Comparison of ENCODE assay signal across 6 cellular contexts in genomic region chr6:169702640-169703246, GRCh38. TPM values are rescaled to one million over a fixed set of nuclear protein-coding genes. Genes with fewer than 3 reads are reported as not detected.
DNase-seq lines count a peak whose midpoint lies in the region; ATAC-seq and TF ChIP-seq lines count a peak whose summit lies in the region.

No MANE protein-coding gene starts in this region.

- peaks cover 35% of the 10 kb centered on the region for H3K4me1 ChIP-seq in GM23248 (ENCODE audit: insufficient read depth)
- peaks cover 10% of the 10 kb centered on the region for H3K4me1 ChIP-seq in ectodermal cell (ENCODE audit: control insufficient read depth, insufficient read depth, low read length)

- H3K4me3 ChIP-seq in GM23248 = peak overlapping the region; percentile 93
- H3K4me3 ChIP-seq in ectodermal cell (ENCODE audit: insufficient read depth, low read depth, low read length) = peak overlapping the region; percentile 88
- H3K4me3 ChIP-seq in retinal pigment epithelial cell (ENCODE audit: low read length) = peak overlapping the region; percentile 89

- peak overlapping the region; percentile 97 for H3K4me3 Mint-ChIP-seq in CD4-positive, alpha-beta T cell

- H3K79me2 ChIP-seq in GM23248 (ENCODE audit: insufficient read depth) = peaks cover 70% of the 10 kb centered on the region

- peaks cover 50% of the 10 kb centered on the region for H3K36me3 Mint-ChIP-seq in CD4-positive, alpha-beta T cell (ENCODE audit: low read depth)

- H3K9me3 ChIP-seq in CD4-positive, alpha-beta T cell (ENCODE audit: control insufficient read depth, low read length) = no peaks in the 10 kb centered on the region
- H3K9me3 ChIP-seq in GM23248 (ENCODE audit: low read depth) = no peaks in the 10 kb centered on the region
- H3K9me3 ChIP-seq in ectodermal cell (ENCODE audit: control insufficient read depth, low read length) = no peaks in the 10 kb centered on the region

- in situ Hi-C loops in GM23248 (cut with MboI) = no loop called here

- peak; percentile 37 for ATAC-seq in CD4-positive, alpha-beta T cell (ENCODE audit: poor library complexity)

- H3K9ac ChIP-seq in GM23248 = peak overlapping the region; percentile 96

- peak overlapping the region; percentile 97 for H3K4me2 ChIP-seq in GM23248 (ENCODE audit: unreplicated experiment)

- H3K4me1 Mint-ChIP-seq in CD4-positive, alpha-beta T cell (ENCODE audit: low read depth) = peaks cover 79% of the 10 kb centered on the region

- no peaks in the 10 kb centered on the region for H3K27me3 Mint-ChIP-seq in CD4-positive, alpha-beta T cell

- H3K9me3 Mint-ChIP-seq in CD4-positive, alpha-beta T cell = no peaks in the 10 kb centered on the region

- peak overlapping the region; percentile 87 for H3K27ac ChIP-seq in CD4-positive, alpha-beta T cell (ENCODE audit: low read depth, low read length)
- peak overlapping the region; percentile 84 for H3K27ac ChIP-seq in GM23248
- H3K27ac ChIP-seq in ectodermal cell (ENCODE audit: insufficient read depth, low read depth, low read length, poor library complexity, severe bottlenecking) = peak overlapping the region; percentile 78

- H3F3A ChIP-seq in GM23248 (ENCODE audit: insufficient read depth) = peaks cover 43% of the 10 kb centered on the region; the same call in 1 of the 2 replicates

- CTCF ChIA-PET in CD4-positive, alpha-beta T cell (lab: Charles Lee) = interaction anchor here (1.5 to 2.8 kb wide), 5 partner anchors 15 to 88 kb away, joined by 5 to 11 read pairs (median 6); partner anchors contain the start of genes DYNLT2 and ERMARD

- peaks cover 6% of the 10 kb centered on the region; the same call in 1 of the 2 replicates for H4K20me1 ChIP-seq in GM23248 (ENCODE audit: insufficient read depth)

- H3K36me3 ChIP-seq in GM23248 (ENCODE audit: low read depth) (peaks cover 15% of the 10 kb centered on the region; the same call in 1 of the 2 replicates), ectodermal cell (ENCODE audit: control insufficient read depth, insufficient read depth, low read length) (peaks cover 7% of the 10 kb centered on the region)

- peak; percentile 19 to 51 (median 32) for DNase-seq in CD4-positive, alpha-beta T cell
- peak; percentile 53 for DNase-seq in GM23248
- peak; percentile 49 for DNase-seq in RKO (ENCODE audit: low spot score)
- no peak for DNase-seq in retinal pigment epithelial cell (ENCODE audit: low read depth)
- no peak for DNase-seq in NCI-H2107 (lab: John Stamatoyannopoulos, UW)

- H3K27ac Mint-ChIP-seq in CD4-positive, alpha-beta T cell = peak overlapping the region; percentile 99

- POLR2A ChIA-PET in CD4-positive, alpha-beta T cell (lab: Charles Lee) = interaction anchor here (1.3 to 5.7 kb wide), 8 partner anchors 10 to 882 kb away, joined by 3 to 230 read pairs (median 16); partner anchors contain the start of genes DYNLT2, ERMARD, PDCD2 and PHF10

- no peaks in the 10 kb centered on the region for H3K9me2 ChIP-seq in GM23248 (ENCODE audit: insufficient read depth)

- no peak for TF ChIP-seq CTCF in CD4-positive, alpha-beta T cell (IDR thresholded peaks at IDR 0.05)
- no peak for TF ChIP-seq CTCF in retinal pigment epithelial cell (conservative IDR thresholded peaks at IDR 0.05; ENCODE audit: low read depth, low read length)

- 1% methylated on average over 39 to 40 of the region's 41 CpGs for WGBS in GM23248 (ENCODE audit: low coverage in 1 of 2, low lambda C conversion rate in 2 of 2, missing lambda C conversion rate in 2 of 2), 2 experiments
- WGBS in ectodermal cell, 2 experiments = 2 to 3% methylated on average over 41 of the region's 41 CpGs

- H2AFZ ChIP-seq in GM23248 = peak overlapping the region; percentile 96

- intact Hi-C loops in CD4-positive, alpha-beta T cell (cut with DNase I, micrococcal nuclease) = loop anchor here (1.0 to 5.0 kb wide), 8 partner anchors 20 to 851 kb away; partner anchors contain the start of genes DYNLT2 (in 1 of the 2), ERMARD (in 1 of the 2), FAM120B (in 1 of the 2) and PSMB1 (in 1 of the 2)

- H3K27me3 ChIP-seq in CD4-positive, alpha-beta T cell (ENCODE audit: control insufficient read depth, insufficient read depth, low read length) = no peaks in the 10 kb centered on the region
- no peaks in the 10 kb centered on the region for H3K27me3 ChIP-seq in GM23248 (replicated peaks; ENCODE audit: insufficient read depth)
- H3K27me3 ChIP-seq in ectodermal cell (ENCODE audit: control insufficient read depth, insufficient read depth, low read length, poor library complexity, severe bottlenecking) = no peaks in the 10 kb centered on the region

RNA-seq across cellular contexts. Expression of gene C6orf120, which starts 0.8 kb away (rescaled TPM):
- 10 to 100 TPM; 19.7 to 21.3 TPM for total RNA-seq in CD4-positive, alpha-beta T cell
- total RNA-seq in GM23248 (2014; rRNA removed; shearing (Covaris generic)) = 65.3 and 72.7 TPM in 2 replicates
- 38.7 and 39.4 TPM in 2 replicates for polyA plus RNA-seq in GM23248 (2016; fragmentation: Nextera tagmentation; extraction: Ambion mirVana)
- 39.9 TPM for polyA plus RNA-seq in ectodermal cell (2013, experiment 1 of 4)
- polyA plus RNA-seq in ectodermal cell (2013, experiment 2 of 4) = 45.8 TPM
- 39.6 TPM for polyA plus RNA-seq in ectodermal cell (2013, experiment 3 of 4)
- 45.3 TPM for polyA plus RNA-seq in ectodermal cell (2013, experiment 4 of 4)

RNA-seq across cellular contexts. Expression of gene WDR27, which starts 0.9 kb away (rescaled TPM):
- 10 to 100 TPM; 22.0 to 23.5 TPM for total RNA-seq in CD4-positive, alpha-beta T cell
- total RNA-seq in GM23248 (2014; rRNA removed; shearing (Covaris generic)) = 9.2 and 10.6 TPM in 2 replicates
- 5.4 and 9.3 TPM in 2 replicates for polyA plus RNA-seq in GM23248 (2016; fragmentation: Nextera tagmentation; extraction: Ambion mirVana)
- polyA plus RNA-seq in ectodermal cell (2013, experiment 1 of 4) = 78.1 TPM
- 83.0 TPM for polyA plus RNA-seq in ectodermal cell (2013, experiment 2 of 4)
- polyA plus RNA-seq in ectodermal cell (2013, experiment 3 of 4) = 67.7 TPM
- 84.2 TPM for polyA plus RNA-seq in ectodermal cell (2013, experiment 4 of 4)

RNA-seq across cellular contexts. Expression of gene PHF10, which starts 21.6 kb away (rescaled TPM):
- total RNA-seq in CD4-positive, alpha-beta T cell = 10 to 100 TPM; 93.9 to 97.8 TPM
- 8.5 and 10.7 TPM in 2 replicates for total RNA-seq in GM23248 (2014; rRNA removed; shearing (Covaris generic))
- 5.9 and 6.5 TPM in 2 replicates for polyA plus RNA-seq in GM23248 (2016; fragmentation: Nextera tagmentation; extraction: Ambion mirVana)
- 47.7 TPM for polyA plus RNA-seq in ectodermal cell (2013, experiment 1 of 4)
- 52.0 TPM for polyA plus RNA-seq in ectodermal cell (2013, experiment 2 of 4)
- polyA plus RNA-seq in ectodermal cell (2013, experiment 3 of 4) = 42.1 TPM
- 46.8 TPM for polyA plus RNA-seq in ectodermal cell (2013, experiment 4 of 4)

RNA-seq across cellular contexts. Expression of gene DYNLT2, which starts 48.6 kb away (rescaled TPM):
- 1 to 10 TPM; 4.1 to 4.3 TPM for total RNA-seq in CD4-positive, alpha-beta T cell
- total RNA-seq in GM23248 (2014; rRNA removed; shearing (Covaris generic)) = 0.89 and 1.5 TPM in 2 replicates
- 0.51 and 0.62 TPM in 2 replicates for polyA plus RNA-seq in GM23248 (2016; fragmentation: Nextera tagmentation; extraction: Ambion mirVana)
- polyA plus RNA-seq in ectodermal cell (2013, experiment 1 of 4) = 3.4 TPM
- polyA plus RNA-seq in ectodermal cell (2013, experiment 2 of 4) = 3.5 TPM
- polyA plus RNA-seq in ectodermal cell (2013, experiment 3 of 4) = 2.5 TPM
- polyA plus RNA-seq in ectodermal cell (2013, experiment 4 of 4) = 3.2 TPM

RNA-seq across cellular contexts. Expression of gene ERMARD, which starts 48.7 kb away (rescaled TPM):
- 10 to 100 TPM; 24.2 to 26.2 TPM for total RNA-seq in CD4-positive, alpha-beta T cell
- total RNA-seq in GM23248 (2014; rRNA removed; shearing (Covaris generic)) = 15.6 and 22.3 TPM in 2 replicates
- 18.3 and 22.0 TPM in 2 replicates for polyA plus RNA-seq in GM23248 (2016; fragmentation: Nextera tagmentation; extraction: Ambion mirVana)
- polyA plus RNA-seq in ectodermal cell (2013, experiment 1 of 4) = 16.8 TPM
- polyA plus RNA-seq in ectodermal cell (2013, experiment 2 of 4) = 23.5 TPM
- polyA plus RNA-seq in ectodermal cell (2013, experiment 3 of 4) = 19.1 TPM
- polyA plus RNA-seq in ectodermal cell (2013, experiment 4 of 4) = 23.8 TPM

Comparison
In these comparisons a context has a peak if more than half of its experiments do, and no peak if none do; other contexts are left out.
1. DNase-seq: peak in CD4-positive, alpha-beta T cell (10 of 10), GM23248 (single experiment) and RKO (single experiment); none in retinal pigment epithelial cell (single experiment) and NCI-H2107 (single experiment).
2. Peak in every context shown above with its lines, with median percentiles within 50 percentile points of each other: H3K27ac ChIP-seq and H3K4me3 ChIP-seq.